ENCODE assay signal across 8 cellular contexts in the genomic region with DNA sequence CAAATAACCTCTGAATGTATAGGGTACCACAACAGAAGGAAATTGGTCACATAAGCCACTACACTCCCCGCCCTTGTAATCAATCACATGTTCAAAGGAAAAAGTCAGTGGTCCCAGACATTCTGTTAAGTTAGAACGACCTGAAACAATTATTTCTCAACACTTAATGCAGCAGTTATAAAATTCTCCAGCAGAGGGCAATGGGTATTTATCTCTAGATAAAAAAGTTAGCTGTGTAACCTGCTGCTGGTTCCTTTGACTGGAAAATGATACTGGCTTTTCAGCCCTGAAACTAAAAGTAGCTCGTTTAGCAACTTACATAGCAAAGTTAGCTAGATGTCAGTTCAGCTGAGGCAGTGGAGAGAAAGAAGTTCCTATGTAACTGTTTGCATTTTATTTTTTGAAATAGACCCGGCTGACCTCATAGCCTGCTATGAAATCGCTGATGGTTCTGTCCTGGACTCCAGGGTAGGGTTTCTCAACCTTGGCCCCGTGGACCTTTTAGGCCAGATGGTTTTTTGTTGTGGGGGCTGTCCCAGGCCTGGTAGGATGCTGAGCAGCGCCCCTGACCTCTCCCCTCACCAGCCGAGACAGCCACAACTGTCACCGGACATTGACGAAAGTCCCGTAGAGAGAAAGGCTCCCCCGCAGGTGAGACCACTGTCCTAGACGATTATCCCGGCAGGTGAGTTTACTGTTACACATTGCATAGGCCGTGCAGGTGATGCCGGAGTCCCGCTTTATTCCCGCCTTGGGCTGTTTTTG. TPM values are rescaled to one million over a fixed set of nuclear protein-coding genes. Genes with fewer than 3 reads are reported as not detected.
DNase-seq lines count a peak whose midpoint lies in the region; ATAC-seq, FAIRE-seq and TF ChIP-seq lines count a peak whose summit lies in the region.

No MANE protein-coding gene starts in this region.

- dilution Hi-C loops in mammary epithelial cell (cut with HindIII; ENCODE audit: low sequenced_read_pairs), result loop anchor here (5.0 kb wide), 1 partner anchor 69 kb away; no protein-coding TSS in a partner anchor

- H3K27me3 Mint-ChIP-seq in activated T-cell treated with anti-CD3 and anti-CD28 coated beads, Interleukin-2, amount 50 U/mL, for 4 hours (ENCODE audit: low read depth), result peaks cover 8% of the 10 kb centered on the region

- no peak overlapping the region for H3K9ac ChIP-seq in mammary epithelial cell (ENCODE audit: insufficient read depth, low read length)
- H3K9ac ChIP-seq in HepG2 (ENCODE audit: insufficient read depth, low read depth, low read length), result no peak overlapping the region

- CTCF ChIA-PET in HEK293T (lab: Yijun Ruan, JAX) (interaction anchor here (0.6 to 2.8 kb wide), 13 partner anchors 9 to 938 kb away, joined by 3 to 17 read pairs (median 5); no protein-coding TSS in a partner anchor), mammary epithelial cell (lab: Charles Lee; ENCODE audit: low non-redundant PET) (interaction anchor here (0.5 to 0.8 kb wide), 8 partner anchors 9 to 1804 kb away, joined by 3 to 7 read pairs (median 4); partner anchors contain the start of gene PRPF18), HepG2 (lab: Yijun Ruan, JAX; ENCODE audit: low intra/inter-chr PET ratio, low total read pairs) (interaction anchor here (1.1 to 2.0 kb wide), 2 partner anchors 37 to 203 kb away, joined by 4 to 21 read pairs; no protein-coding TSS in a partner anchor)

- H3K4me3 Mint-ChIP-seq in activated T-cell treated with anti-CD3 and anti-CD28 coated beads, Interleukin-2, amount 50 U/mL, for 4 hours, result no peak overlapping the region

- peak; percentile 54 for FAIRE-seq in HepG2 (lab: Jason Lieb, UNC)

- H4K20me1 ChIP-seq in mammary epithelial cell (ENCODE audit: insufficient read depth, low read length) (no peaks in the 10 kb centered on the region), HepG2 (ENCODE audit: insufficient read depth, low read length) (no peaks in the 10 kb centered on the region)

- intact Hi-C loops in mammary epithelial cell (cut with micrococcal nuclease), result loop anchor here (1.0 kb wide), 2 partner anchors 37 to 203 kb away; no protein-coding TSS in a partner anchor
- intact Hi-C loops in HepG2 (cut with micrococcal nuclease; ENCODE audit: unreplicated experiment), result loop anchor here (1.0 kb wide), 1 partner anchor 203 kb away; no protein-coding TSS in a partner anchor
- intact Hi-C loops in vagina (cut with DNase I), result loop anchor here (10.0 kb wide), 1 partner anchor 202 kb away; no protein-coding TSS in a partner anchor

- TF ChIP-seq RAD21 in HepG2 (CRISPR knock-in tag; IDR thresholded peaks at IDR 0.05), result peak; percentile 44

- H3K36me3 ChIP-seq in mammary epithelial cell (ENCODE audit: insufficient read depth, low read length) (no peaks in the 10 kb centered on the region), HepG2 (replicated peaks in 1 of 2; ENCODE audit: control insufficient read depth in 1 of 2, insufficient read depth in 2 of 2, low read length in 2 of 2) (no peaks in the 10 kb centered on the region), vagina (no peaks in the 10 kb centered on the region)

- H2AFZ ChIP-seq in mammary epithelial cell (ENCODE audit: low read depth, low read length), result no peak overlapping the region
- no peak overlapping the region for H2AFZ ChIP-seq in HepG2 (ENCODE audit: low read length)

- 58% methylated on average over 18 of the region's 18 CpGs for WGBS in mammary epithelial cell (ENCODE audit: low coverage, missing lambda C conversion rate)
- 33% methylated on average over 12 of the region's 18 CpGs for WGBS in HepG2 (ENCODE audit: low lambda C conversion rate)

- H3K9me3 ChIP-seq in mammary epithelial cell (replicated peaks; ENCODE audit: insufficient read depth, low read length) (no peaks in the 10 kb centered on the region), HepG2 (ENCODE audit: low read length) (no peaks in the 10 kb centered on the region), vagina (no peaks in the 10 kb centered on the region)

- H3K79me2 ChIP-seq in mammary epithelial cell (ENCODE audit: insufficient read depth, low read length), result no peaks in the 10 kb centered on the region
- no peaks in the 10 kb centered on the region for H3K79me2 ChIP-seq in HepG2 (ENCODE audit: insufficient read depth, low read length)

- H3K4me1 ChIP-seq in mammary epithelial cell (ENCODE audit: insufficient read depth, low read length) (no peaks in the 10 kb centered on the region), HepG2 (ENCODE audit: insufficient read depth, low read length) (peaks cover 13% of the 10 kb centered on the region), vagina (no peaks in the 10 kb centered on the region)

- H3K9me3 Mint-ChIP-seq in activated T-cell treated with anti-CD3 and anti-CD28 coated beads, Interleukin-2, amount 50 U/mL, for 4 hours, result no peaks in the 10 kb centered on the region

- H3K36me3 Mint-ChIP-seq in activated T-cell treated with anti-CD3 and anti-CD28 coated beads, Interleukin-2, amount 50 U/mL, for 4 hours (ENCODE audit: insufficient read depth), result no peaks in the 10 kb centered on the region

- ATAC-seq in activated T-cell treated with anti-CD3 and anti-CD28 coated beads, Interleukin-2, amount 50 U/mL, for 4 hours, result peak; percentile 67 to 78
- ATAC-seq in HepG2, result peak; percentile 72

- in situ Hi-C loops in mammary epithelial cell (cut with MboI; ENCODE audit: low sequenced_read_pairs in 2 of 2) (loop anchor here in 1 of 2 donors (25.0 kb wide), 1 partner anchor 354 kb away; the partner anchor contains the start of gene SEC61A2), HepG2 (cut with HindIII; ENCODE audit: extremely low pct_ligation_motif_present, low pct_unique_long_range_greater_than_20kb) (no loop called here)

- TF ChIP-seq EP300 in HepG2 (IDR thresholded peaks at IDR 0.05; ENCODE audit: low read depth in 2 of 2, low read length in 2 of 2), result no peak
- TF ChIP-seq EP300 in HepG2 (CRISPR knock-in tag; IDR thresholded peaks at IDR 0.05; ENCODE audit: borderline replicate concordance), result no peak

- no peak overlapping the region for H3K4me3 ChIP-seq in mammary epithelial cell (replicated peaks in 1 of 3; ENCODE audit: insufficient read depth in 1 of 3, low read depth in 2 of 3, low read length in 3 of 3)
- peak overlapping the region in 2 of 3 experiments; percentile 4 to 24; a peak in 3 of 6 replicates for H3K4me3 ChIP-seq in HepG2 (replicated peaks in 1 of 3; ENCODE audit: insufficient read depth in 1 of 3, low read depth in 2 of 3, low read length in 3 of 3)
- H3K4me3 ChIP-seq in vagina, result no peak overlapping the region

- no peak for DNase-seq in activated T-cell treated with anti-CD3 and anti-CD28 coated beads, Interleukin-2, amount 50 U/mL, for 4 hours
- DNase-seq in activated T-cell treated with anti-CD3 and anti-CD28 coated beads, Interleukin-2, amount 50 U/mL, for 48 hours, result no peak
- peak; percentile 49 for DNase-seq in HEK293T (ENCODE audit: extremely low spot score)
- peak; percentile 51 for DNase-seq in NCI-H69 (lab: John Stamatoyannopoulos, UW)
- peak; percentile 52 for DNase-seq in mammary epithelial cell
- DNase-seq in HepG2 (ENCODE audit: low spot score), result peak; percentile 71
- no peak for DNase-seq in vagina (ENCODE audit: extremely low spot score in 2 of 2)
- DNase-seq in effector CD4-positive, alpha-beta T cell, result no peak

- H3K4me2 ChIP-seq in mammary epithelial cell (ENCODE audit: insufficient read depth, low read depth, low read length) (no peak overlapping the region), HepG2 (ENCODE audit: low read depth, low read length) (peak overlapping the region; percentile 58)

- no peak for TF ChIP-seq POLR2A in HepG2 (IDR thresholded peaks at IDR 0.05; ENCODE audit: insufficient read depth in 1 of 2, low read depth in 2 of 2, low read length in 2 of 2)
- no peak for TF ChIP-seq POLR2A in vagina (IDR thresholded peaks at IDR 0.05)

- H3K27ac ChIP-seq in mammary epithelial cell (ENCODE audit: insufficient read depth, low read depth, low read length) (no peak overlapping the region), HepG2 (ENCODE audit: extremely low read length, insufficient read depth, low read length) (no peak overlapping the region), vagina (no peak overlapping the region)

- no peaks in the 10 kb centered on the region for H3K4me1 Mint-ChIP-seq in activated T-cell treated with anti-CD3 and anti-CD28 coated beads, Interleukin-2, amount 50 U/mL, for 4 hours (ENCODE audit: low read depth)

- H3K27me3 ChIP-seq in mammary epithelial cell (ENCODE audit: insufficient read depth, low read length) (no peaks in the 10 kb centered on the region), HepG2 (ENCODE audit: control insufficient read depth in 1 of 2, insufficient read depth in 2 of 2, low read length in 2 of 2) (peaks cover 0 to 13% of the 10 kb centered on the region in 2 experiments; a peak in 3 of 5 replicates), vagina (no peaks in the 10 kb centered on the region)

- TF ChIP-seq CTCF in mammary epithelial cell (conservative IDR thresholded peaks at IDR 0.05 in 1 of 2, IDR thresholded peaks at IDR 0.05 in 1 of 2; ENCODE audit: extremely low read depth in 1 of 2, insufficient read depth in 1 of 2, low read depth in 1 of 2, low read length in 2 of 2), result peak; percentile 64 to 73
- TF ChIP-seq CTCF in HepG2 (CRISPR knock-in tag; IDR thresholded peaks at IDR 0.05), result peak; percentile 60
- TF ChIP-seq CTCF in vagina (IDR thresholded peaks at IDR 0.05), result peak; percentile 17 to 75 (median 49)

- POLR2A ChIA-PET in HEK293T (lab: Yijun Ruan, JAX) (no interaction called here), HepG2 (lab: Yijun Ruan, JAX) (interaction anchor here (0.9 to 2.1 kb wide), 2 partner anchors 11 to 204 kb away, joined by 8 read pairs; no protein-coding TSS in a partner anchor)

- no TSS peak for BruUV-seq in mammary epithelial cell (replicated peaks; lab: Mats Ljungman, UMichigan)
- BruUV-seq in HepG2 (replicated peaks; lab: Mats Ljungman, UMichigan), result no TSS peak

RNA-seq across cellular contexts. Expression of gene PROSER2, which starts 40.2 kb away (rescaled TPM):
- 1 to 10 TPM in 2 of 3 donors, under 1 TPM in 1; 0.76 to 3.5 (median 1.9) TPM for total RNA-seq in activated T-cell treated with anti-CD3 and anti-CD28 coated beads, Interleukin-2, amount 50 U/mL, for 4 hours
- 10 to 100 TPM; 56.3 to 65.7 TPM for total RNA-seq in mammary epithelial cell
- 20.4 TPM for polyA plus RNA-seq in mammary epithelial cell
- polyA minus RNA-seq in mammary epithelial cell, result 18.0 TPM
- 6.7 and 6.9 TPM in 2 replicates for total RNA-seq in HepG2 (2016; rRNA removed; fragmentation: Illumina TruSeq; extraction: Trizol)
- total RNA-seq in HepG2 (2016; cell fraction: cytosol; rRNA removed; fragmentation: Illumina TruSeq; extraction: Trizol; ENCODE audit: low read depth), result 2.0 and 2.7 TPM in 2 replicates
- total RNA-seq in HepG2 (2016; cell fraction: insoluble cytoplasmic fraction; rRNA removed; fragmentation: Illumina TruSeq; extraction: Trizol), result 6.3 and 8.2 TPM in 2 replicates
- total RNA-seq in HepG2 (2016; cell fraction: membrane; rRNA removed; fragmentation: Illumina TruSeq; extraction: Trizol), result 4.6 and 5.4 TPM in 2 replicates
- total RNA-seq in HepG2 (2016; cell fraction: nucleus; rRNA removed; fragmentation: Illumina TruSeq; extraction: Trizol), result 3.8 and 5.3 TPM in 2 replicates
- 6.7 and 7.7 TPM in 2 replicates for polyA plus RNA-seq in HepG2 (2011; rRNA removed)
- 3.6 and 5.9 TPM in 2 replicates for polyA plus RNA-seq in HepG2 (2011; cell fraction: cytosol; rRNA removed)
- 8.5 and 8.6 TPM in 2 replicates for polyA plus RNA-seq in HepG2 (2011; cell fraction: nucleus; rRNA removed)
- 7.3 and 12.4 TPM in 2 replicates for polyA plus RNA-seq in HepG2 (2012)
- polyA plus RNA-seq in HepG2 (2016; cell fraction: cytosol; fragmentation: Illumina TruSeq; extraction: Trizol; ENCODE audit: low read depth), result 1.9 TPM in 2 replicates
- 7.7 and 8.0 TPM in 2 replicates for polyA plus RNA-seq in HepG2 (2016; cell fraction: insoluble cytoplasmic fraction; fragmentation: Illumina TruSeq; extraction: Trizol; ENCODE audit: low read depth)
- 2.9 and 3.7 TPM in 2 replicates for polyA plus RNA-seq in HepG2 (2016; cell fraction: membrane; fragmentation: Illumina TruSeq; extraction: Trizol; ENCODE audit: low read depth)
- polyA plus RNA-seq in HepG2 (2016; cell fraction: nucleus; fragmentation: Illumina TruSeq; extraction: Trizol; ENCODE audit: insufficient read depth, low read depth), result 6.8 and 10.0 TPM in 2 replicates
- 6.3 and 10.2 TPM in 2 replicates for polyA minus RNA-seq in HepG2 (2011; rRNA and poly(A)+ RNA removed; ENCODE audit: low replicate concordance)
- polyA minus RNA-seq in HepG2 (2011; cell fraction: cytosol; rRNA and poly(A)+ RNA removed), result 5.3 and 6.1 TPM in 2 replicates
- polyA minus RNA-seq in HepG2 (2011; cell fraction: nucleus; rRNA and poly(A)+ RNA removed), result 6.1 and 8.0 TPM in 2 replicates
- total RNA-seq in vagina, result 8.1 TPM

RNA-seq across cellular contexts. Expression of gene ECHDC3, which starts 40.8 kb away (rescaled TPM):
- total RNA-seq in activated T-cell treated with anti-CD3 and anti-CD28 coated beads, Interleukin-2, amount 50 U/mL, for 4 hours, result 1 to 10 TPM; 1.1 to 2.0 (median 1.8) TPM
- total RNA-seq in mammary epithelial cell (10 to 100 TPM in 1 of 2 donors, 1 to 10 TPM in 1; 6.9 to 30.8 TPM), HepG2 (2016; rRNA removed; fragmentation: Illumina TruSeq; extraction: Trizol) (not detected in 2 replicates), vagina (44.2 TPM)
- polyA plus RNA-seq in mammary epithelial cell (9.6 TPM), HepG2 (2011; rRNA removed) (not detected in 2 replicates)
- polyA minus RNA-seq in mammary epithelial cell, result not detected
- total RNA-seq in HepG2 (2016; cell fraction: cytosol; rRNA removed; fragmentation: Illumina TruSeq; extraction: Trizol; ENCODE audit: low read depth), result not detected in 2 replicates
- total RNA-seq in HepG2 (2016; cell fraction: insoluble cytoplasmic fraction; rRNA removed; fragmentation: Illumina TruSeq; extraction: Trizol), result 0.13 TPM in 1 of 2 replicates, not detected in the other
- total RNA-seq in HepG2 (2016; cell fraction: membrane; rRNA removed; fragmentation: Illumina TruSeq; extraction: Trizol), result not detected in 2 replicates
- total RNA-seq in HepG2 (2016; cell fraction: nucleus; rRNA removed; fragmentation: Illumina TruSeq; extraction: Trizol), result not detected in 2 replicates
- not detected in 2 replicates for polyA plus RNA-seq in HepG2 (2011; cell fraction: cytosol; rRNA removed)
- polyA plus RNA-seq in HepG2 (2011; cell fraction: nucleus; rRNA removed), result not detected in 2 replicates
- polyA plus RNA-seq in HepG2 (2012), result not detected in 2 replicates
- not detected in 2 replicates for polyA plus RNA-seq in HepG2 (2016; cell fraction: cytosol; fragmentation: Illumina TruSeq; extraction: Trizol; ENCODE audit: low read depth)
- polyA plus RNA-seq in HepG2 (2016; cell fraction: insoluble cytoplasmic fraction; fragmentation: Illumina TruSeq; extraction: Trizol; ENCODE audit: low read depth), result not detected in 2 replicates
- polyA plus RNA-seq in HepG2 (2016; cell fraction: membrane; fragmentation: Illumina TruSeq; extraction: Trizol; ENCODE audit: low read depth), result not detected in 2 replicates
- not detected in 2 replicates for polyA plus RNA-seq in HepG2 (2016; cell fraction: nucleus; fragmentation: Illumina TruSeq; extraction: Trizol; ENCODE audit: insufficient read depth, low read depth)
- polyA minus RNA-seq in HepG2 (2011; rRNA and poly(A)+ RNA removed; ENCODE audit: low replicate concordance), result 2.3 TPM in 1 of 2 replicates, not detected in the other
- not detected in 2 replicates for polyA minus RNA-seq in HepG2 (2011; cell fraction: cytosol; rRNA and poly(A)+ RNA removed)
- not detected in 2 replicates for polyA minus RNA-seq in HepG2 (2011; cell fraction: nucleus; rRNA and poly(A)+ RNA removed)

Comparison
In these comparisons a context has a peak if more than half of its experiments do, and no peak if none do; other contexts are left out.
1. DNase-seq: peak in HEK293T (single experiment), NCI-H69 (single experiment), mammary epithelial cell (single experiment) and HepG2 (single experiment); none in activated T-cell treated with anti-CD3 and anti-CD28 coated beads, Interleukin-2, amount 50 U/mL, for 4 hours (single experiment), activated T-cell treated with anti-CD3 and anti-CD28 coated beads, Interleukin-2, amount 50 U/mL, for 48 hours (0 of 2), vagina (0 of 2) and effector CD4-positive, alpha-beta T cell (single experiment).
2. H3K4me3 ChIP-seq: peak in HepG2 (2 of 3); none in mammary epithelial cell (0 of 3) and vagina (0 of 2).
3. Peak in every context shown above with its lines, with median percentiles within 50 percentile points of each other: CTCF ChIP-seq.